Comparison of ENCODE assay signal across 1 cellular context in genomic region chr3:65953881-65954733, GRCh38.
TF ChIP-seq lines count a peak whose summit lies in the region.

No MANE protein-coding gene starts in this region.

TF ChIP-seq in HepG2, 621 proteins besides CTCF, POLR2A, EP300 and RAD21 (continued from another document and continues in another):
- TF ChIP-seq, protein P1, sequence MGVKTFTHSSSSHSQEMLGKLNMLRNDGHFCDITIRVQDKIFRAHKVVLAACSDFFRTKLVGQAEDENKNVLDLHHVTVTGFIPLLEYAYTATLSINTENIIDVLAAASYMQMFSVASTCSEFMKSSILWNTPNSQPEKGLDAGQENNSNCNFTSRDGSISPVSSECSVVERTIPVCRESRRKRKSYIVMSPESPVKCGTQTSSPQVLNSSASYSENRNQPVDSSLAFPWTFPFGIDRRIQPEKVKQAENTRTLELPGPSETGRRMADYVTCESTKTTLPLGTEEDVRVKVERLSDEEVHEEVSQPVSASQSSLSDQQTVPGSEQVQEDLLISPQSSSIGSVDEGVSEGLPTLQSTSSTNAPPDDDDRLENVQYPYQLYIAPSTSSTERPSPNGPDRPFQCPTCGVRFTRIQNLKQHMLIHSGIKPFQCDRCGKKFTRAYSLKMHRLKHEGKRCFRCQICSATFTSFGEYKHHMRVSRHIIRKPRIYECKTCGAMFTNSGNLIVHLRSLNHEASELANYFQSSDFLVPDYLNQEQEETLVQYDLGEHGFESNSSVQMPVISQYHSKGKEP (CRISPR knock-in tag; IDR thresholded peaks at IDR 0.05) = no peak
- TF ChIP-seq FOXK1 (CRISPR knock-in tag; IDR thresholded peaks at IDR 0.05; ENCODE audit: borderline replicate concordance, low read depth) (no peak), MAZ (IDR thresholded peaks at IDR 0.05; ENCODE audit: borderline replicate concordance, low read depth, low read length) (peak; percentile 28; the same call in 1 of the 2 replicates), MAZ (CRISPR knock-in tag; IDR thresholded peaks at IDR 0.05; ENCODE audit: low read depth) (no peak), DNMT1 (CRISPR knock-in tag; IDR thresholded peaks at IDR 0.05) (no peak), ZNF775 (CRISPR knock-in tag; IDR thresholded peaks at IDR 0.05; ENCODE audit: borderline replicate concordance) (no peak), TBP (CRISPR knock-in tag; IDR thresholded peaks at IDR 0.05) (no peak), SRY (CRISPR knock-in tag; IDR thresholded peaks at IDR 0.05) (no peak), ZNF672 (CRISPR knock-in tag; IDR thresholded peaks at IDR 0.05) (no peak), ZNF205 (CRISPR knock-in tag; IDR thresholded peaks at IDR 0.05) (no peak), AGO1 (IDR thresholded peaks at IDR 0.05; ENCODE audit: low read depth, low read length, poor library complexity, severe bottlenecking) (no peak), IRF2 (CRISPR knock-in tag; IDR thresholded peaks at IDR 0.05) (0 out of 2 replicates have a peak, but pooled peaks have one; percentile 33), TAF1 (CRISPR knock-in tag; IDR thresholded peaks at IDR 0.05) (peak; percentile 39; the same call in 1 of the 2 replicates), ZBTB40 (IDR thresholded peaks at IDR 0.05) (no peak), ZBTB40 (CRISPR knock-in tag; IDR thresholded peaks at IDR 0.05) (no peak), ZNF704 (CRISPR knock-in tag; IDR thresholded peaks at IDR 0.05; ENCODE audit: borderline replicate concordance) (no peak), ZNF124 (CRISPR knock-in tag; IDR thresholded peaks at IDR 0.05) (peak; percentile 32; the same call in 1 of the 2 replicates), ZNF337 (CRISPR knock-in tag; IDR thresholded peaks at IDR 0.05; ENCODE audit: borderline replicate concordance, low read depth) (no peak), ZNF615 (CRISPR knock-in tag; IDR thresholded peaks at IDR 0.05; ENCODE audit: borderline replicate concordance) (no peak), FIP1L1 (IDR thresholded peaks at IDR 0.05; ENCODE audit: borderline replicate concordance, insufficient read depth, low read depth, low read length) (no peak), CEBPB (IDR thresholded peaks at IDR 0.05; ENCODE audit: borderline replicate concordance, low read depth, low read length) (no peak), HNRNPL (IDR thresholded peaks at IDR 0.05; ENCODE audit: low read depth, low read length) (peak; percentile 90), ZNF160 (CRISPR knock-in tag; IDR thresholded peaks at IDR 0.05) (no peak), NCOA5 (CRISPR knock-in tag; IDR thresholded peaks at IDR 0.05) (no peak), TCF12 (IDR thresholded peaks at IDR 0.05) (no peak), TCF12 (CRISPR knock-in tag; IDR thresholded peaks at IDR 0.05) (no peak), JUND (CRISPR knock-in tag; IDR thresholded peaks at IDR 0.05) (no peak), MXD1 (CRISPR knock-in tag; IDR thresholded peaks at IDR 0.05) (no peak), CBX2 (IDR thresholded peaks at IDR 0.05; ENCODE audit: low read depth, low read length) (no peak), CBX2 (CRISPR knock-in tag; IDR thresholded peaks at IDR 0.05; ENCODE audit: low read depth) (no peak), TEAD2 (CRISPR knock-in tag; IDR thresholded peaks at IDR 0.05) (no peak), ZNF207 (IDR thresholded peaks at IDR 0.05; ENCODE audit: borderline replicate concordance) (no peak), MATR3 (CRISPR knock-in tag; IDR thresholded peaks at IDR 0.05) (no peak), E2F1 (CRISPR knock-in tag; IDR thresholded peaks at IDR 0.05) (no peak), YEATS4 (CRISPR knock-in tag; IDR thresholded peaks at IDR 0.05; ENCODE audit: borderline replicate concordance) (0 out of 2 replicates have a peak, but pooled peaks have one; percentile 11), NFIC (IDR thresholded peaks at IDR 0.05; ENCODE audit: low read length) (peak; percentile 36; the same call in 1 of the 2 replicates), MEF2D (CRISPR knock-in tag; IDR thresholded peaks at IDR 0.05) (no peak)
- TF ChIP-seq, protein P2, sequence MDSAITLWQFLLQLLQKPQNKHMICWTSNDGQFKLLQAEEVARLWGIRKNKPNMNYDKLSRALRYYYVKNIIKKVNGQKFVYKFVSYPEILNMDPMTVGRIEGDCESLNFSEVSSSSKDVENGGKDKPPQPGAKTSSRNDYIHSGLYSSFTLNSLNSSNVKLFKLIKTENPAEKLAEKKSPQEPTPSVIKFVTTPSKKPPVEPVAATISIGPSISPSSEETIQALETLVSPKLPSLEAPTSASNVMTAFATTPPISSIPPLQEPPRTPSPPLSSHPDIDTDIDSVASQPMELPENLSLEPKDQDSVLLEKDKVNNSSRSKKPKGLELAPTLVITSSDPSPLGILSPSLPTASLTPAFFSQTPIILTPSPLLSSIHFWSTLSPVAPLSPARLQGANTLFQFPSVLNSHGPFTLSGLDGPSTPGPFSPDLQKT (CRISPR knock-in tag; IDR thresholded peaks at IDR 0.05; ENCODE audit: borderline replicate concordance) = no peak
- TF ChIP-seq, protein P3, sequence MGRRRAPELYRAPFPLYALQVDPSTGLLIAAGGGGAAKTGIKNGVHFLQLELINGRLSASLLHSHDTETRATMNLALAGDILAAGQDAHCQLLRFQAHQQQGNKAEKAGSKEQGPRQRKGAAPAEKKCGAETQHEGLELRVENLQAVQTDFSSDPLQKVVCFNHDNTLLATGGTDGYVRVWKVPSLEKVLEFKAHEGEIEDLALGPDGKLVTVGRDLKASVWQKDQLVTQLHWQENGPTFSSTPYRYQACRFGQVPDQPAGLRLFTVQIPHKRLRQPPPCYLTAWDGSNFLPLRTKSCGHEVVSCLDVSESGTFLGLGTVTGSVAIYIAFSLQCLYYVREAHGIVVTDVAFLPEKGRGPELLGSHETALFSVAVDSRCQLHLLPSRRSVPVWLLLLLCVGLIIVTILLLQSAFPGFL (CRISPR knock-in tag; IDR thresholded peaks at IDR 0.05) = no peak
- TF ChIP-seq, protein P4, sequence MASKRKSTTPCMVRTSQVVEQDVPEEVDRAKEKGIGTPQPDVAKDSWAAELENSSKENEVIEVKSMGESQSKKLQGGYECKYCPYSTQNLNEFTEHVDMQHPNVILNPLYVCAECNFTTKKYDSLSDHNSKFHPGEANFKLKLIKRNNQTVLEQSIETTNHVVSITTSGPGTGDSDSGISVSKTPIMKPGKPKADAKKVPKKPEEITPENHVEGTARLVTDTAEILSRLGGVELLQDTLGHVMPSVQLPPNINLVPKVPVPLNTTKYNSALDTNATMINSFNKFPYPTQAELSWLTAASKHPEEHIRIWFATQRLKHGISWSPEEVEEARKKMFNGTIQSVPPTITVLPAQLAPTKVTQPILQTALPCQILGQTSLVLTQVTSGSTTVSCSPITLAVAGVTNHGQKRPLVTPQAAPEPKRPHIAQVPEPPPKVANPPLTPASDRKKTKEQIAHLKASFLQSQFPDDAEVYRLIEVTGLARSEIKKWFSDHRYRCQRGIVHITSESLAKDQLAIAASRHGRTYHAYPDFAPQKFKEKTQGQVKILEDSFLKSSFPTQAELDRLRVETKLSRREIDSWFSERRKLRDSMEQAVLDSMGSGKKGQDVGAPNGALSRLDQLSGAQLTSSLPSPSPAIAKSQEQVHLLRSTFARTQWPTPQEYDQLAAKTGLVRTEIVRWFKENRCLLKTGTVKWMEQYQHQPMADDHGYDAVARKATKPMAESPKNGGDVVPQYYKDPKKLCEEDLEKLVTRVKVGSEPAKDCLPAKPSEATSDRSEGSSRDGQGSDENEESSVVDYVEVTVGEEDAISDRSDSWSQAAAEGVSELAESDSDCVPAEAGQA (IDR thresholded peaks at IDR 0.05; ENCODE audit: low read depth) = peak; percentile 56; the same call in 1 of the 2 replicates
- TF ChIP-seq, protein P4 (CRISPR knock-in tag; IDR thresholded peaks at IDR 0.05; ENCODE audit: borderline replicate concordance) = no peak
